In the genomic region with DNA sequence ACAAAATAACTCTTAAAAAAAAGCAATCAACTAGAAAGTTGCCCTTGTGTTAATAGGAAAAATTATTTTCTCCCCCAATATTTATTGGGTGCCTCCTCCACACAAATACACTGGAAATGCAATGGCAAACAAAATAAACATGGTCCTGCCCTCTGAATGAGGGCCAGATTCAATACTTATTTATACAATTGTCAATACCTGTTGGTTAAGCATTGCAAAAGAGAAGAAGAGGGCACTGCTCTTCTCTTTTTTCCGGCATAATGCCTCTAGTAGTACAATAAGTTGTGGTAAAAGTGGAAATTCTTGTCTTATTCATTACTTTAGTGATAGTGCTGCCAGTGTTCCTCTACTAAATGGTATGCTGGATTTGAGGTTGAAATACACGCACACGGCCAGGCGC, we compare ENCODE assay signal across 8 cellular contexts.
"Had no signal": no experiment of that assay in that cellular context is flagged by ENCODE, and none has a peak within 500 bp of the region (broad histone marks: within the 10 kb centered on the region; RNA-seq: fewer than 3 reads in every experiment).

No MANE protein-coding gene starts in this region.

- FAIRE-seq: H1, H54, K562 had no signal

- H3K4me3 Mint-ChIP-seq: GM23338, H9 had no signal

- H3K4me1 Mint-ChIP-seq: GM23338, H9 had no signal

- DNase-seq: H9, HCEC 1CT, IMR-90, KG1 had no signal

- H3K27ac Mint-ChIP-seq: GM23338, H9 had no signal
